Comparison of ENCODE assay signal across 8 cellular contexts in the genomic region with DNA sequence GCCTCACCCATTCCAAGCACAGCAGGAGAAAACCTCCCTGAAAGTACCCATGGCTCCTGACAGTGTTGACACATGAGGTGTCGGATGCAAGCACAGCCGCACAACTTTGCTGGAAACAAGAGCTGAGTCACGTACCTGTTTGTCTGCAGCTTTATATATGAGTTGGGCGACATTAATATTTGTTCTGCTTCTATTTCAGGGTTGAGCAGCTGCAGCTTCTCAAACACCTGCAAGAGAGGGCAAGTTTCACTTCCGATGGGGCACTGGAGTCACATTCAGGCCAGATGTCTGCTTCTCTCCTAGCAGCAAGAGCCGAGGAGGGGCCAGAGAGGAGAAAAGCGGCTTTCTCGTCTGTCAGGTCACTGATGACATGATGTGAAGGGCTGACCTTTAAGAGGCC.
A peak's percentile ranks its signal among the peaks of the same experiment; 100 is the strongest.
DNase-seq lines count a peak whose midpoint lies in the region; ATAC-seq, FAIRE-seq and TF ChIP-seq lines count a peak whose summit lies in the region.

No MANE protein-coding gene starts in this region.

- ATAC-seq in GM21367 (IDR thresholded peaks at IDR 0.05; ENCODE audit: unreplicated experiment) (peak; percentile 90), HG03520 (IDR thresholded peaks at IDR 0.05; ENCODE audit: unreplicated experiment) (peak; percentile 95)

- H3K4me1 Mint-ChIP-seq in brain: peaks cover 12% of the 10 kb centered on the region

- no peak overlapping the region for H3K27ac ChIP-seq in vagina
- H3K27ac ChIP-seq in colonic mucosa: no peak overlapping the region

- FAIRE-seq in GM12892 (lab: Jason Lieb, UNC): peak; percentile 95

- DNase-seq in GM12892 (ENCODE audit: insufficient read length) (peak; percentile 69), NCI-H82 (lab: John Stamatoyannopoulos, UW) (no peak), vagina (ENCODE audit: extremely low spot score in 2 of 2) (no peak), colonic mucosa (no peak)
- no peak for DNase-seq in activated CD8-positive, alpha-beta memory T cell treated with anti-CD3 and anti-CD28 coated beads, Interleukin-2, amount 50 U/mL, for 48 hours

- H3K4me3 Mint-ChIP-seq in brain: no peak overlapping the region

- H3K36me3 ChIP-seq in vagina: no peaks in the 10 kb centered on the region
- no peaks in the 10 kb centered on the region for H3K36me3 ChIP-seq in colonic mucosa

- H3K36me3 Mint-ChIP-seq in brain: peaks cover 25% of the 10 kb centered on the region

- intact Hi-C loops in vagina (cut with DNase I): no loop called here
- intact Hi-C loops in colonic mucosa (cut with DNase I): no loop called here

- no peak for TF ChIP-seq POLR2A in GM12892 (IDR thresholded peaks at IDR 0.05; ENCODE audit: low read depth, low read length)
- no peak for TF ChIP-seq POLR2A in vagina (IDR thresholded peaks at IDR 0.05)

- no peaks in the 10 kb centered on the region for H3K9me3 ChIP-seq in vagina
- H3K9me3 ChIP-seq in colonic mucosa: no peaks in the 10 kb centered on the region

- H3K4me1 ChIP-seq in vagina (no peaks in the 10 kb centered on the region), colonic mucosa (no peaks in the 10 kb centered on the region)

- TF ChIP-seq CTCF in brain (conservative IDR thresholded peaks at IDR 0.05) (no peak), vagina (IDR thresholded peaks at IDR 0.05) (no peak), colonic mucosa (IDR thresholded peaks at IDR 0.05) (no peak)

- H3K27me3 ChIP-seq in vagina (no peaks in the 10 kb centered on the region), colonic mucosa (no peaks in the 10 kb centered on the region)

- peak overlapping the region in 3 of 5 experiments; percentile 32 to 41 (median 32) for H3K27ac Mint-ChIP-seq in brain

- H3K4me3 ChIP-seq in vagina (no peak overlapping the region), colonic mucosa (no peak overlapping the region)

- H3K9me3 Mint-ChIP-seq in brain: no peaks in the 10 kb centered on the region

- no peak overlapping the region for H3K9ac ChIP-seq in colonic mucosa (ENCODE audit: low read depth in 2 of 2, low read length in 2 of 2)

- peaks cover 3% of the 10 kb centered on the region for H3K27me3 Mint-ChIP-seq in brain
